ENCODE assay signal across 24 cellular contexts in the genomic region with DNA sequence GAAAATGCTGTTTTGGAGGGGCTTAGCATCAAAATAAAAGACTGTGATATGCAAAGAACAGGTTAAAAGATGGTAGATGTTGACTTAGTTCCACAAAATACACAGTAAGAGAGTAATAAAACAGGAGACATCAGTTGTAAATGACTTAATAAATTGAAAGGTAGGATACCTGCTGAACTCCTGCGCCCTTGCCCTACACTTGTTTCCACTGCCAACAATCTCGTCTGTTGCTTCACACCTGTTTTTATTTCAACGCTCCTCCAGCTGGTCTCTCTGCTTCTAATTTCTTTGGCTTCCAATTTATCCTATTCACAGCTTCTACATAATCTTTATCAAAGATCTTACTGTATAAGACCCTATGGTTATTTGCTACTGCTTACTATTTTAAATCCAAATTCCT.
"Had no signal": no experiment of that assay in that cellular context is flagged by ENCODE, and none has a peak within 500 bp of the region (broad histone marks: within the 10 kb centered on the region; RNA-seq: fewer than 3 reads in every experiment).

No MANE protein-coding gene starts in this region.

- H3K4me3 Mint-ChIP-seq: immature natural killer cell; naive thymus-derived CD8-positive, alpha-beta T cell; nephron; neural crest cell; stimulated activated naive B cell treated with anti-CD40 and anti-IgM and Interleukin-4, amounts not matched to agents 10 μg/mL and 1 μg/mL and 100 μg/mL, for 72 hours had no signal

- H3K27me3 ChIP-seq: right atrium auricular region, right lobe of liver, stomach, testis, thyroid gland, transverse colon, upper lobe of right lung had no signal

- ATAC-seq: left colon; naive thymus-derived CD8-positive, alpha-beta T cell; stimulated activated naive B cell treated with anti-CD40 and anti-IgM and Interleukin-4, amounts not matched to agents 10 μg/mL and 1 μg/mL and 100 μg/mL, for 72 hours; stimulated activated naive CD8-positive, alpha-beta T cell treated with anti-CD3 and anti-CD28 coated beads, Interleukin-15, Interleukin-2, amounts not matched to agents 100 U/mL and 50 U/mL, for 24 hours; upper lobe of right lung had no signal

- H3K9me3 ChIP-seq: right lobe of liver, testis, thyroid gland, transverse colon had no signal

- DNase-seq: hypothalamus; immature natural killer cell; kidney; left colon; left ventricle myocardium inferior; mesenchymal stem cell; naive thymus-derived CD8-positive, alpha-beta T cell; nucleus accumbens; right lobe of liver; stimulated activated CD4-positive, alpha-beta T cell treated with anti-CD3 and anti-CD28 coated beads, Interleukin-12 subunit alpha, Interleukin-12 subunit beta, amount 100 ng/mL, for 4 hours; stimulated activated CD4-positive, alpha-beta T cell treated with anti-CD3 and anti-CD28 coated beads, Interleukin-15, amount 100 ng/mL, for 24 hours; stimulated activated CD4-positive, alpha-beta T cell treated with anti-CD3 and anti-CD28 coated beads, Interleukin-2, amount 100 ng/mL, for 24 hours; stimulated activated CD4-positive, alpha-beta T cell treated with anti-CD3 and anti-CD28 coated beads, Interleukin-4, amount 100 ng/mL, for 1 hour; stimulated activated naive B cell treated with anti-CD40 and anti-IgM and Interleukin-4, amounts not matched to agents 10 μg/mL and 1 μg/mL and 100 μg/mL, for 72 hours; stimulated activated naive CD8-positive, alpha-beta T cell treated with anti-CD3 and anti-CD28 coated beads, Interleukin-15, Interleukin-2, amounts not matched to agents 100 U/mL and 50 U/mL, for 24 hours; stomach; testis; thyroid gland; transverse colon; upper lobe of right lung had no signal

- H3K36me3 ChIP-seq: right atrium auricular region, right lobe of liver, thyroid gland, transverse colon, upper lobe of right lung had no signal

- H3K27me3 Mint-ChIP-seq: naive thymus-derived CD8-positive, alpha-beta T cell; stimulated activated naive B cell treated with anti-CD40 and anti-IgM and Interleukin-4, amounts not matched to agents 10 μg/mL and 1 μg/mL and 100 μg/mL, for 72 hours had no signal

- H3K4me1 Mint-ChIP-seq: immature natural killer cell; stimulated activated naive B cell treated with anti-CD40 and anti-IgM and Interleukin-4, amounts not matched to agents 10 μg/mL and 1 μg/mL and 100 μg/mL, for 72 hours had no signal

- H3K27ac ChIP-seq: left ventricle myocardium inferior, parathyroid adenoma, right atrium auricular region, stomach, testis, thyroid gland, transverse colon, upper lobe of right lung had no signal

- H3K4me1 ChIP-seq: parathyroid adenoma, stomach, testis, upper lobe of right lung had no signal

- H3K4me3 ChIP-seq: left ventricle myocardium inferior, right atrium auricular region, right lobe of liver, stomach, testis, thyroid gland, transverse colon, upper lobe of right lung had no signal

- H3K27ac Mint-ChIP-seq: immature natural killer cell; nephron; stimulated activated naive B cell treated with anti-CD40 and anti-IgM and Interleukin-4, amounts not matched to agents 10 μg/mL and 1 μg/mL and 100 μg/mL, for 72 hours had no signal
